8 cellular contexts compared by ENCODE assay signal in genomic region chr12:49967042-49967776, GRCh38. TPM values are rescaled to one million over a fixed set of nuclear protein-coding genes. Genes with fewer than 3 reads are reported as not detected.
A peak's percentile ranks its signal among the peaks of the same experiment; 100 is the strongest.
DNase-seq lines count a peak whose midpoint lies in the region; ATAC-seq and TF ChIP-seq lines count a peak whose summit lies in the region.

No MANE protein-coding gene starts in this region.

- H3K4me3 Mint-ChIP-seq in CD8-positive, alpha-beta memory T cell: peak overlapping the region; percentile 21 to 87 (median 77)
- no peak overlapping the region for H3K4me3 Mint-ChIP-seq in neural crest cell

- no peaks in the 10 kb centered on the region for H3K9me3 Mint-ChIP-seq in CD8-positive, alpha-beta memory T cell
- H3K9me3 Mint-ChIP-seq in neural crest cell: no peaks in the 10 kb centered on the region

- H3K9me3 ChIP-seq in CD8-positive, alpha-beta memory T cell (ENCODE audit: low read length): no peaks in the 10 kb centered on the region
- H3K9me3 ChIP-seq in Karpas-422 (ENCODE audit: low read length): no peaks in the 10 kb centered on the region

- no peaks in the 10 kb centered on the region for H4K20me1 ChIP-seq in Karpas-422 (ENCODE audit: insufficient read depth, low read depth, low read length)

- H3K4me2 ChIP-seq in Karpas-422 (ENCODE audit: low read depth, low read length, poor library complexity, severe bottlenecking): peak overlapping the region; percentile 80

- H3K36me3 Mint-ChIP-seq in CD8-positive, alpha-beta memory T cell: no peaks in the 10 kb centered on the region
- no peaks in the 10 kb centered on the region for H3K36me3 Mint-ChIP-seq in neural crest cell (ENCODE audit: low read depth)

- peak; percentile 84 to 92 (median 88) for DNase-seq in CD8-positive, alpha-beta memory T cell
- DNase-seq in Karpas-422 (peak; percentile 96), RKO (ENCODE audit: low spot score) (peak; percentile 79), fibroblast of the conjunctiva (ENCODE audit: low read depth) (peak; percentile 78), neural crest cell (ENCODE audit: low read depth, low spot score) (peak; percentile 97)
- peak; percentile 87 for DNase-seq in activated T-helper 9 cell treated with anti-CD3 and anti-CD28 coated beads, Interleukin-2, amount 50 U/mL, for 16 hours (ENCODE audit: low read depth)
- DNase-seq in stimulated activated naive CD8-positive, alpha-beta T cell treated with anti-CD3 and anti-CD28 coated beads, Interleukin-15, Interleukin-2, amounts not matched to agents 100 U/mL and 50 U/mL, for 24 hours: peak; percentile 97

- peak; percentile 75 for TF ChIP-seq CTCF in neural crest cell (conservative IDR thresholded peaks at IDR 0.05)

- H3K4me1 ChIP-seq in CD8-positive, alpha-beta memory T cell (ENCODE audit: insufficient read depth, low read length): peaks cover 5% of the 10 kb centered on the region
- H3K4me1 ChIP-seq in Karpas-422 (ENCODE audit: low read length): peaks cover 58% of the 10 kb centered on the region

- H3K9me2 ChIP-seq in Karpas-422 (replicated peaks; ENCODE audit: insufficient read depth, low read length): no peaks in the 10 kb centered on the region

- POLR2A ChIA-PET in CD8-positive, alpha-beta memory T cell (lab: Charles Lee): interaction anchor here (0.6 kb wide), 1 partner anchor 226 kb away, joined by 4 read pairs; the partner anchor contains the start of gene TMBIM6

- peak overlapping the region; percentile 90 for H3K9ac ChIP-seq in Karpas-422 (ENCODE audit: low read length)

- H3K4me3 ChIP-seq in CD8-positive, alpha-beta memory T cell (ENCODE audit: low read length): peak overlapping the region; percentile 68
- H3K4me3 ChIP-seq in Karpas-422 (ENCODE audit: low read length): peak overlapping the region; percentile 64

- H3K79me2 ChIP-seq in Karpas-422 (ENCODE audit: low read length): peaks cover 5% of the 10 kb centered on the region

- peaks cover 0 to 11% (median 4%) of the 10 kb centered on the region in 3 donors for H3K4me1 Mint-ChIP-seq in CD8-positive, alpha-beta memory T cell
- no peaks in the 10 kb centered on the region for H3K4me1 Mint-ChIP-seq in neural crest cell

- ATAC-seq in GM21423 (IDR thresholded peaks at IDR 0.05; ENCODE audit: unreplicated experiment): peak; percentile 63
- peak; percentile 82 for ATAC-seq in stimulated activated naive CD8-positive, alpha-beta T cell treated with anti-CD3 and anti-CD28 coated beads, Interleukin-15, Interleukin-2, amounts not matched to agents 100 U/mL and 50 U/mL, for 24 hours

- H3K36me3 ChIP-seq in CD8-positive, alpha-beta memory T cell (ENCODE audit: insufficient read depth, low read length): no peaks in the 10 kb centered on the region
- H3K36me3 ChIP-seq in Karpas-422 (ENCODE audit: insufficient read depth, low read length): no peaks in the 10 kb centered on the region

- H3K27me3 Mint-ChIP-seq in CD8-positive, alpha-beta memory T cell: peaks cover 25 to 40% of the 10 kb centered on the region in 2 donors
- peaks cover 24% of the 10 kb centered on the region for H3K27me3 Mint-ChIP-seq in neural crest cell (ENCODE audit: low read depth)

- H3K27ac Mint-ChIP-seq in CD8-positive, alpha-beta memory T cell: no peak overlapping the region
- H3K27ac Mint-ChIP-seq in neural crest cell (ENCODE audit: unreplicated experiment): no peak overlapping the region

- H3K27ac ChIP-seq in CD8-positive, alpha-beta memory T cell (ENCODE audit: low read depth, low read length): no peak overlapping the region
- H3K27ac ChIP-seq in Karpas-422 (ENCODE audit: low read length): peak overlapping the region; percentile 97

- H2AFZ ChIP-seq in Karpas-422 (ENCODE audit: low read length): peak overlapping the region; percentile 97

- H3K27me3 ChIP-seq in CD8-positive, alpha-beta memory T cell (ENCODE audit: insufficient read depth, low read length, poor library complexity, severe bottlenecking): peaks cover 25% of the 10 kb centered on the region
- H3K27me3 ChIP-seq in Karpas-422 (ENCODE audit: low read length): no peaks in the 10 kb centered on the region

- CTCF ChIA-PET in CD8-positive, alpha-beta memory T cell (lab: Charles Lee): interaction anchor here (0.7 to 5.6 kb wide), 47 partner anchors 9 to 294 kb away, joined by 3 to 62 read pairs (median 4); partner anchors contain the start of genes GPD1 and TMBIM6

RNA-seq across cellular contexts. Expression of gene AQP5, which starts 5.5 kb away (rescaled TPM):
- not detected for total RNA-seq in CD8-positive, alpha-beta memory T cell
- not detected for polyA plus RNA-seq in CD8-positive, alpha-beta memory T cell
- 0.97 and 4.5 TPM in 2 replicates for total RNA-seq in Karpas-422 (2014; rRNA removed; shearing (Covaris generic); ENCODE audit: low replicate concordance)
- total RNA-seq in neural crest cell: 1.2 and 2.4 TPM in 2 replicates

RNA-seq across cellular contexts. Expression of gene AQP6, which starts 5.5 kb away (rescaled TPM):
- not detected for total RNA-seq in CD8-positive, alpha-beta memory T cell
- not detected for polyA plus RNA-seq in CD8-positive, alpha-beta memory T cell
- 0.04 and 0.79 TPM in 2 replicates for total RNA-seq in Karpas-422 (2014; rRNA removed; shearing (Covaris generic); ENCODE audit: low replicate concordance)
- 0.21 TPM in 1 of 2 replicates, not detected in the other for total RNA-seq in neural crest cell

RNA-seq across cellular contexts. Expression of gene AQP2, which starts 16.7 kb away (rescaled TPM):
- not detected for total RNA-seq in CD8-positive, alpha-beta memory T cell
- not detected for polyA plus RNA-seq in CD8-positive, alpha-beta memory T cell
- 0.07 and 0.63 TPM in 2 replicates for total RNA-seq in Karpas-422 (2014; rRNA removed; shearing (Covaris generic); ENCODE audit: low replicate concordance)
- total RNA-seq in neural crest cell: not detected in 2 replicates

RNA-seq across cellular contexts. Expression of gene RACGAP1, which starts 58.1 kb away (rescaled TPM):
- 10 to 100 TPM; 79.3 to 84.3 TPM for total RNA-seq in CD8-positive, alpha-beta memory T cell
- 11.9 TPM for polyA plus RNA-seq in CD8-positive, alpha-beta memory T cell
- 44.0 and 78.6 TPM in 2 replicates for total RNA-seq in Karpas-422 (2014; rRNA removed; shearing (Covaris generic); ENCODE audit: low replicate concordance)
- total RNA-seq in neural crest cell: 91.7 and 104 TPM in 2 replicates
